In the genomic region with DNA sequence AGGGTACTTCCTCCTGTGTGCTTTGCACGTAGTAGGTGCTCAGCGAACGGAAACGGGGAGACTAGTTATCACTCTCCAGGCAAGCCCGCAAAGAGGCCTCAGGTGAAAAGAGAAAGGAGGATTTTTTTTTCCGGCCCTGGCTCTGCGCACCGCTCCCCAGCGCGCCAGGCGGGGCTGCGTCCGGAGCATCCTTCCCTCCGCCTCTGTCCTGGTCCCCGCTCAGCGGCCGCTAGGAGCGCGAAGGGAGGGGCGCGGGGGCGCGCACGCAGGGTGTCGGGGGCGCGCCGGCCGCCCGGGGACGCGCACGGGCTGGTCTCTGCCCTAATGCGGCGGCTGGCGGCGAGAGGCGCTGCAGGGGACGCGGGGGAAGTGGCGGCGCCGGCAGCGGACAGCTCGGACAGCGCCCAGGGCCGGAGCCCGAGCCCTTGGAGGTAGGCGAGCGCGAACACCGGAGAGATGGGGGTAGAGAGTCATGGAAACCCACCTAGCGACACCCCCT, we compare ENCODE assay signal across 1 cellular context.
A peak's percentile ranks its signal among the peaks of the same experiment; 100 is the strongest.
TF ChIP-seq lines count a peak whose summit lies in the region.

No MANE protein-coding gene starts in this region.

TF ChIP-seq in H1, 55 proteins besides CTCF, POLR2A, EP300 and RAD21 (continued from another document):
- TF ChIP-seq, protein P1, sequence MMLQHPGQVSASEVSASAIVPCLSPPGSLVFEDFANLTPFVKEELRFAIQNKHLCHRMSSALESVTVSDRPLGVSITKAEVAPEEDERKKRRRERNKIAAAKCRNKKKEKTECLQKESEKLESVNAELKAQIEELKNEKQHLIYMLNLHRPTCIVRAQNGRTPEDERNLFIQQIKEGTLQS (IDR thresholded peaks at IDR 0.05; ENCODE audit: insufficient read depth, low read depth, low read length) = no peak
- TF ChIP-seq KDM5A (IDR thresholded peaks at IDR 0.05; ENCODE audit: low read length) (peak; percentile 45; the same call in 1 of the 2 replicates), RBBP5 (IDR thresholded peaks at IDR 0.05; ENCODE audit: borderline replicate concordance, low read depth, low read length) (peak; percentile 81; the same call in 1 of the 2 replicates), BACH1 (IDR thresholded peaks at IDR 0.05; ENCODE audit: low read length) (no peak), TEAD4 (IDR thresholded peaks at IDR 0.05; ENCODE audit: low read depth, low read length) (no peak), ZNF274 (IDR thresholded peaks at IDR 0.05; ENCODE audit: borderline replicate concordance, extremely low read depth, low read length) (no peak), SP1 (IDR thresholded peaks at IDR 0.05; ENCODE audit: low read depth, low read length) (no peak), CHD1 (IDR thresholded peaks at IDR 0.05; ENCODE audit: low read depth, low read length) (no peak), TCF12 (IDR thresholded peaks at IDR 0.05; ENCODE audit: low read depth, low read length) (no peak), CBX8 (IDR thresholded peaks at IDR 0.05; ENCODE audit: borderline replicate concordance, low read depth, low read length) (no peak), NANOG (IDR thresholded peaks at IDR 0.05; ENCODE audit: insufficient read depth, low read depth, low read length, poor library complexity, severe bottlenecking) (no peak), KDM4A (IDR thresholded peaks at IDR 0.05; ENCODE audit: low read depth, low read length, severe bottlenecking) (peak; percentile 92), MAFK (IDR thresholded peaks at IDR 0.05; ENCODE audit: low read depth, low read length) (no peak), POU5F1 (IDR thresholded peaks at IDR 0.05; ENCODE audit: low read depth, low read length) (no peak), RFX5 (IDR thresholded peaks at IDR 0.05; ENCODE audit: borderline replicate concordance, low read depth, low read length) (no peak), PHF8 (conservative IDR thresholded peaks at IDR 0.05; ENCODE audit: low read depth, low read length) (no peak), JUN (IDR thresholded peaks at IDR 0.05; ENCODE audit: low read depth, low read length) (no peak), HDAC2 (IDR thresholded peaks at IDR 0.05; ENCODE audit: borderline replicate concordance in 1 of 2, low read depth in 2 of 2, low read length in 2 of 2) (0 out of 4 replicates have a peak, but pooled peaks of 1 of the 2 experiments have one; percentile 16), TAF7 (optimal IDR thresholded peaks at IDR 0.05; ENCODE audit: borderline replicate concordance, low read depth, low read length) (no peak), SIN3A (conservative IDR thresholded peaks at IDR 0.05 in 1 of 2, IDR thresholded peaks at IDR 0.05 in 1 of 2; ENCODE audit: low read depth in 1 of 2, low read length in 2 of 2) (peak; percentile 11 to 45; a peak in 1 of 4 replicates), CREB1 (IDR thresholded peaks at IDR 0.05) (no peak), TBP (IDR thresholded peaks at IDR 0.05; ENCODE audit: low read depth, low read length) (peak; percentile 60; the same call in 1 of the 2 replicates), GABPA (IDR thresholded peaks at IDR 0.05; ENCODE audit: borderline replicate concordance, insufficient read depth, low read length) (no peak), TAF1 (IDR thresholded peaks at IDR 0.05; ENCODE audit: low read depth, low read length) (no peak), EZH2 (IDR thresholded peaks at IDR 0.05; ENCODE audit: low read depth, low read length, severe bottlenecking) (no peak), SP2 (IDR thresholded peaks at IDR 0.05; ENCODE audit: low read length) (no peak), KDM1A (IDR thresholded peaks at IDR 0.05; ENCODE audit: borderline replicate concordance, low read length) (no peak)
- TF ChIP-seq, protein P2, sequence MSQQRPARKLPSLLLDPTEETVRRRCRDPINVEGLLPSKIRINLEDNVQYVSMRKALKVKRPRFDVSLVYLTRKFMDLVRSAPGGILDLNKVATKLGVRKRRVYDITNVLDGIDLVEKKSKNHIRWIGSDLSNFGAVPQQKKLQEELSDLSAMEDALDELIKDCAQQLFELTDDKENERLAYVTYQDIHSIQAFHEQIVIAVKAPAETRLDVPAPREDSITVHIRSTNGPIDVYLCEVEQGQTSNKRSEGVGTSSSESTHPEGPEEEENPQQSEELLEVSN (IDR thresholded peaks at IDR 0.05) = no peak
- TF ChIP-seq, protein P3, sequence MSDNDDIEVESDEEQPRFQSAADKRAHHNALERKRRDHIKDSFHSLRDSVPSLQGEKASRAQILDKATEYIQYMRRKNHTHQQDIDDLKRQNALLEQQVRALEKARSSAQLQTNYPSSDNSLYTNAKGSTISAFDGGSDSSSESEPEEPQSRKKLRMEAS (IDR thresholded peaks at IDR 0.05) = no peak
